8 cellular contexts compared by ENCODE assay signal in genomic region chr1:35557611-35558373, GRCh38. TPM values are rescaled to one million over a fixed set of nuclear protein-coding genes. Genes with fewer than 3 reads are reported as not detected.
DNase-seq lines count a peak whose midpoint lies in the region; ATAC-seq and TF ChIP-seq lines count a peak whose summit lies in the region.

Gene NCDN, plus strand, starts transcription at chr1:35557799. Its CDS starts 392 bp downstream, at chr1:35558191.

- no peaks in the 10 kb centered on the region for H3K9me3 Mint-ChIP-seq in activated naive CD4-positive, alpha-beta T cell treated with anti-CD3 and anti-CD28 coated beads, Interleukin-2, amount 10 ng/mL, durations not matched to agents 7 days and 5 days

- no peak for TF ChIP-seq CTCF in HFF-Myc (IDR thresholded peaks at IDR 0.05; ENCODE audit: low read depth, low read length, missing control alignments)
- TF ChIP-seq CTCF in NB4 (IDR thresholded peaks at IDR 0.05; ENCODE audit: low read depth, low read length) = no peak
- TF ChIP-seq CTCF in gastroesophageal sphincter (IDR thresholded peaks at IDR 0.05) = no peak
- no peak for TF ChIP-seq CTCF in suprapubic skin (IDR thresholded peaks at IDR 0.05)

- peaks cover 50% of the 10 kb centered on the region for H3K4me1 Mint-ChIP-seq in activated naive CD4-positive, alpha-beta T cell treated with anti-CD3 and anti-CD28 coated beads, Interleukin-2, amount 10 ng/mL, durations not matched to agents 7 days and 5 days

- H3K4me3 ChIP-seq in HFF-Myc (replicated peaks; ENCODE audit: low read depth, low read length) (peak within 1 kb of the TSS; percentile 79), NB4 (ENCODE audit: low read depth, low read length) (peak within 1 kb of the TSS; percentile 82), SK-N-MC (peak within 1 kb of the TSS; percentile 95), gastroesophageal sphincter (peak within 1 kb of the TSS; percentile 74 to 95), suprapubic skin (peak within 1 kb of the TSS; percentile 76)

- CTCF ChIA-PET in activated naive CD4-positive, alpha-beta T cell treated with anti-CD3 and anti-CD28 coated beads, Interleukin-2, amount 10 ng/mL, durations not matched to agents 7 days and 5 days (lab: Charles Lee) = interaction anchor here (1.6 to 9.2 kb wide), 2 partner anchors 52 to 107 kb away, joined by 5 to 85 read pairs; no protein-coding TSS in a partner anchor

- H3K27me3 ChIP-seq in gastroesophageal sphincter = no peaks in the 10 kb centered on the region
- H3K27me3 ChIP-seq in suprapubic skin = no peaks in the 10 kb centered on the region

- peak within 1 kb of the TSS; percentile 97 for H3K27ac Mint-ChIP-seq in activated naive CD4-positive, alpha-beta T cell treated with anti-CD3 and anti-CD28 coated beads, Interleukin-2, amount 10 ng/mL, durations not matched to agents 7 days and 5 days

- H3K27me3 Mint-ChIP-seq in activated naive CD4-positive, alpha-beta T cell treated with anti-CD3 and anti-CD28 coated beads, Interleukin-2, amount 10 ng/mL, durations not matched to agents 7 days and 5 days = no peaks in the 10 kb centered on the region

- DNase-seq in GM03348 (ENCODE audit: low spot score) = peak; percentile 99
- peak; percentile 90 for DNase-seq in HFF-Myc (ENCODE audit: extremely low read depth, low read depth)
- peak; percentile 99 for DNase-seq in NB4 (ENCODE audit: low read depth)
- DNase-seq in SK-N-MC (ENCODE audit: low read depth, low spot score) = peak; percentile 83
- peak; percentile 98 for DNase-seq in activated naive CD4-positive, alpha-beta T cell treated with anti-CD3 and anti-CD28 coated beads, Interleukin-2, amount 10 ng/mL, durations not matched to agents 7 days and 5 days
- peak; percentile 92 for DNase-seq in non-pigmented ciliary epithelial cell (ENCODE audit: low read depth)
- DNase-seq in suprapubic skin (ENCODE audit: low spot score in 2 of 2) = peak; percentile 99

- peak within 1 kb of the TSS; percentile 95 for H3K4me3 Mint-ChIP-seq in activated naive CD4-positive, alpha-beta T cell treated with anti-CD3 and anti-CD28 coated beads, Interleukin-2, amount 10 ng/mL, durations not matched to agents 7 days and 5 days

- peaks cover 5% of the 10 kb centered on the region for H3K36me3 Mint-ChIP-seq in activated naive CD4-positive, alpha-beta T cell treated with anti-CD3 and anti-CD28 coated beads, Interleukin-2, amount 10 ng/mL, durations not matched to agents 7 days and 5 days

- TF ChIP-seq POLR2A in NB4 (IDR thresholded peaks at IDR 0.05; ENCODE audit: extremely low read depth, insufficient read length) (no peak), gastroesophageal sphincter (IDR thresholded peaks at IDR 0.05) (peak; percentile 5 to 17), suprapubic skin (IDR thresholded peaks at IDR 0.05) (no peak)

- 0 to 2% methylated on average over 4 to 26 of the region's 58 CpGs for WGBS in gastroesophageal sphincter (ENCODE audit: low coverage in 1 of 2), 2 donors
- WGBS in suprapubic skin = under 1% methylated on average over 42 of the region's 58 CpGs

- no peaks in the 10 kb centered on the region for H3K9me3 ChIP-seq in SK-N-MC (ENCODE audit: low read depth, low read length)
- H3K9me3 ChIP-seq in gastroesophageal sphincter = no peaks in the 10 kb centered on the region
- no peaks in the 10 kb centered on the region for H3K9me3 ChIP-seq in suprapubic skin

- H3K27ac ChIP-seq in SK-N-MC = peak within 1 kb of the TSS; percentile 82
- H3K27ac ChIP-seq in gastroesophageal sphincter = peak within 1 kb of the TSS; percentile 91 to 98 (median 96)
- peak within 1 kb of the TSS; percentile 91 for H3K27ac ChIP-seq in suprapubic skin

- H3K4me1 ChIP-seq in gastroesophageal sphincter (peaks cover 0 to 87% (median 36%) of the 10 kb centered on the region in 3 donors), suprapubic skin (peaks cover 74% of the 10 kb centered on the region)

- H3K36me3 ChIP-seq in SK-N-MC (ENCODE audit: insufficient read depth, low read length) = peaks cover 3% of the 10 kb centered on the region; the same call in 1 of the 2 replicates
- H3K36me3 ChIP-seq in gastroesophageal sphincter = peaks cover 0 to 27% of the 10 kb centered on the region in 2 donors
- peaks cover 13% of the 10 kb centered on the region for H3K36me3 ChIP-seq in suprapubic skin

- TF ChIP-seq EP300 in gastroesophageal sphincter (IDR thresholded peaks at IDR 0.05) = no peak
- no peak for TF ChIP-seq EP300 in suprapubic skin (IDR thresholded peaks at IDR 0.05)

- peak within 1 kb of the TSS; percentile 89 for H3K9ac ChIP-seq in SK-N-MC (ENCODE audit: insufficient read length)

- ATAC-seq in gastroesophageal sphincter = peak; percentile 97

RNA-seq across cellular contexts. Expression of gene NCDN, which starts in this region (rescaled TPM):
- total RNA-seq in gastroesophageal sphincter (10 to 100 TPM; 16.6 to 41.2 (median 24.3) TPM), suprapubic skin (10 to 100 TPM; 14.1 to 26.2 (median 24.1) TPM)

Comparison
In these comparisons a context has a peak if more than half of its experiments do, and no peak if none do; other contexts are left out.
1. Peak in every context shown above with its lines: DNase-seq, ATAC-seq, H3K4me3 ChIP-seq and H3K27ac ChIP-seq.
2. POLR2A ChIP-seq: peak in gastroesophageal sphincter (2 of 2); none in NB4 (single experiment) and suprapubic skin (0 of 2).